In the genomic region with DNA sequence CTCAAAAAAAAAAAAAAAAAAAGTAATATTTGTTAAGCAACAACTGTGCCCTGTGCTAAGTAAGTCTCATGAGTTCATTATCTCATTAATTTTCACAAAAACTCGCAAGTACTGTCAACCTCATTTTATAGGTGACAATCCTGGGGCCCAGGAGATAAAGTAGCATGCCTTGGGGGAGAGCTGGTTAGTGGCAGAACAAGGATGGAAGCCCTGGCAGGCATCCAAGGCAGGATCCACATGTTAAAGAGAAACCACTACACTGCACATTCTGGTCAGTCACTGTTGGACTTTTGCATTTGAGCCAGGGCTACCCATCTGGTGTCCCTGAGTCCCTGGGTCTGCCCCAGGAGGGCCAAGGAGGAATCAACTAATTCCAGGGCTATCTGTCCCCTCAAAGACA, we compare ENCODE assay signal across 9 cellular contexts. TPM values are rescaled to one million over a fixed set of nuclear protein-coding genes. Genes with fewer than 3 reads are reported as not detected.
DNase-seq lines count a peak whose midpoint lies in the region; ATAC-seq and TF ChIP-seq lines count a peak whose summit lies in the region.
"Had no signal": no experiment of that assay in that cellular context is flagged by ENCODE, and none has a peak within 500 bp of the region (broad histone marks: within the 10 kb centered on the region; RNA-seq: fewer than 3 reads in every experiment).

No MANE protein-coding gene starts in this region.

- no peak for TF ChIP-seq CTCF in activated B cell treated with CpG ODN at 0.5 μM for 24 hours (IDR thresholded peaks at IDR 0.05)

- H3K4me1 ChIP-seq in right cardiac atrium (ENCODE audit: control insufficient read depth, insufficient read depth, low read length) = peaks cover 11% of the 10 kb centered on the region

- no peak overlapping the region for H3K4me3 Mint-ChIP-seq in stimulated activated naive CD8-positive, alpha-beta T cell treated with anti-CD3 and anti-CD28 coated beads, Interleukin-15, Interleukin-2, amounts not matched to agents 100 ng/mL and 50 ng/mL, for 24 hours
- no peak overlapping the region for H3K4me3 Mint-ChIP-seq in activated B cell treated with CpG ODN at 0.5 μM for 24 hours

- H3K27me3 ChIP-seq in right cardiac atrium (ENCODE audit: control insufficient read depth, insufficient read depth) = no peaks in the 10 kb centered on the region
- H3K27me3 ChIP-seq: left lung had no signal

- peak overlapping the region; percentile 68 for H3K27ac Mint-ChIP-seq in stimulated activated naive CD8-positive, alpha-beta T cell treated with anti-CD3 and anti-CD28 coated beads, Interleukin-15, Interleukin-2, amounts not matched to agents 100 ng/mL and 50 ng/mL, for 24 hours
- H3K27ac Mint-ChIP-seq in activated B cell treated with CpG ODN at 0.5 μM for 24 hours = peak overlapping the region; percentile 71

- no peak for DNase-seq in stimulated activated naive CD8-positive, alpha-beta T cell treated with anti-CD3 and anti-CD28 coated beads, Interleukin-15, Interleukin-2, amounts not matched to agents 100 U/mL and 50 U/mL, for 24 hours
- DNase-seq in activated B cell treated with CpG ODN at 0.5 μM for 24 hours = no peak
- DNase-seq in right cardiac atrium = peak; percentile 55 to 89 (median 80)
- no peak for DNase-seq in HPDE6-E6E7 (ENCODE audit: extremely low spot score)
- no peak for DNase-seq in 8988T

- H3K27me3 Mint-ChIP-seq in stimulated activated naive CD8-positive, alpha-beta T cell treated with anti-CD3 and anti-CD28 coated beads, Interleukin-15, Interleukin-2, amounts not matched to agents 100 ng/mL and 50 ng/mL, for 24 hours = no peaks in the 10 kb centered on the region
- no peaks in the 10 kb centered on the region for H3K27me3 Mint-ChIP-seq in activated B cell treated with CpG ODN at 0.5 μM for 24 hours

- POLR2A ChIA-PET in activated B cell treated with CpG ODN at 0.5 μM for 24 hours (lab: Charles Lee) = interaction anchor here (0.7 to 13.0 kb wide), 5 partner anchors 12 to 1005 kb away, joined by 3 to 344 read pairs (median 8); partner anchors contain the start of gene ZFP36L2

- no peaks in the 10 kb centered on the region for H3K9me3 ChIP-seq in right cardiac atrium (ENCODE audit: control insufficient read depth, low read length)

- no peaks in the 10 kb centered on the region for H3K36me3 Mint-ChIP-seq in stimulated activated naive CD8-positive, alpha-beta T cell treated with anti-CD3 and anti-CD28 coated beads, Interleukin-15, Interleukin-2, amounts not matched to agents 100 ng/mL and 50 ng/mL, for 24 hours (ENCODE audit: low read depth)
- H3K36me3 Mint-ChIP-seq in activated B cell treated with CpG ODN at 0.5 μM for 24 hours (ENCODE audit: low read depth) = peaks cover 2% of the 10 kb centered on the region

- 43% methylated on average over 1 of the region's 1 CpG for WGBS in right cardiac atrium

- CTCF ChIA-PET in activated B cell treated with CpG ODN at 0.5 μM for 24 hours (lab: Charles Lee) = interaction anchor here (4.9 to 6.1 kb wide), 2 partner anchors 51 to 57 kb away, joined by 32 to 37 read pairs; partner anchors contain the start of gene ZFP36L2

- no peaks in the 10 kb centered on the region for H3K9me3 Mint-ChIP-seq in stimulated activated naive CD8-positive, alpha-beta T cell treated with anti-CD3 and anti-CD28 coated beads, Interleukin-15, Interleukin-2, amounts not matched to agents 100 ng/mL and 50 ng/mL, for 24 hours
- H3K9me3 Mint-ChIP-seq in activated B cell treated with CpG ODN at 0.5 μM for 24 hours = no peaks in the 10 kb centered on the region

- ATAC-seq in stimulated activated naive CD8-positive, alpha-beta T cell treated with anti-CD3 and anti-CD28 coated beads, Interleukin-15, Interleukin-2, amounts not matched to agents 100 U/mL and 50 U/mL, for 24 hours = no peak
- ATAC-seq in activated B cell treated with CpG ODN at 0.5 μM for 24 hours (ENCODE audit: low read depth) = no peak
- no peak for ATAC-seq in right cardiac atrium
- no peak for ATAC-seq in activated CD4-positive, CD25-positive, alpha-beta regulatory T cell treated with anti-CD3 and anti-CD28 coated beads, Interleukin-2, amount 50 U/mL, for 24 hours
- ATAC-seq in HG03135 (IDR thresholded peaks at IDR 0.05; ENCODE audit: unreplicated experiment) = no peak
- ATAC-seq: left lung had no signal

- H3K27ac ChIP-seq in right cardiac atrium (ENCODE audit: low read length) = peak overlapping the region; percentile 39

- intact Hi-C loops in activated B cell treated with CpG ODN at 0.5 μM for 24 hours (cut with micrococcal nuclease) = loop anchor here (5.0 kb wide), 1 partner anchor 1069 kb away; no protein-coding TSS in a partner anchor
- intact Hi-C loops in right cardiac atrium (cut with DNase I) = no loop called here

- H3K4me1 Mint-ChIP-seq in stimulated activated naive CD8-positive, alpha-beta T cell treated with anti-CD3 and anti-CD28 coated beads, Interleukin-15, Interleukin-2, amounts not matched to agents 100 ng/mL and 50 ng/mL, for 24 hours (ENCODE audit: low read depth) = peaks cover 90% of the 10 kb centered on the region
- peaks cover 90% of the 10 kb centered on the region for H3K4me1 Mint-ChIP-seq in activated B cell treated with CpG ODN at 0.5 μM for 24 hours

- no peak overlapping the region for H3K4me3 ChIP-seq in right cardiac atrium (ENCODE audit: low read length)
- H3K4me3 ChIP-seq: left lung had no signal

RNA-seq across cellular contexts. Expression of gene ZFP36L2, which starts 54.6 kb away (rescaled TPM):
- 56.7 and 62.1 TPM in 2 replicates for total RNA-seq in activated B cell treated with CpG ODN at 0.5 μM for 24 hours
- 10 to 100 TPM; 62.1 to 73.0 (median 68.1) TPM for total RNA-seq in right cardiac atrium
- 40.3 TPM for polyA plus RNA-seq in right cardiac atrium

Comparison
In these comparisons a context has a peak if more than half of its experiments do, and no peak if none do; other contexts are left out.
1. DNase-seq: peak in right cardiac atrium (3 of 3); none in stimulated activated naive CD8-positive, alpha-beta T cell treated with anti-CD3 and anti-CD28 coated beads, Interleukin-15, Interleukin-2, amounts not matched to agents 100 U/mL and 50 U/mL, for 24 hours (single experiment), activated B cell treated with CpG ODN at 0.5 μM for 24 hours (single experiment), HPDE6-E6E7 (single experiment) and 8988T (single experiment).